9 cellular contexts compared by ENCODE assay signal in genomic region chr20:50746138-50746940, GRCh38. TPM values are rescaled to one million over a fixed set of nuclear protein-coding genes. Genes with fewer than 3 reads are reported as not detected.
DNase-seq lines count a peak whose midpoint lies in the region; ATAC-seq and TF ChIP-seq lines count a peak whose summit lies in the region.
"Had no signal": no experiment of that assay in that cellular context is flagged by ENCODE, and none has a peak within 500 bp of the region (broad histone marks: within the 10 kb centered on the region; RNA-seq: fewer than 3 reads in every experiment).

No MANE protein-coding gene starts in this region.

- no peaks in the 10 kb centered on the region for H3K36me3 Mint-ChIP-seq in activated T-cell treated with anti-CD3 and anti-CD28 coated beads, Interleukin-2, amount 50 U/mL, for 72 hours (ENCODE audit: insufficient read depth in 2 of 2)

- H3K4me3 ChIP-seq in heart left ventricle (no peak overlapping the region), right lobe of liver (no peak overlapping the region), vagina (no peak overlapping the region)

- H3K27me3 Mint-ChIP-seq in activated T-cell treated with anti-CD3 and anti-CD28 coated beads, Interleukin-2, amount 50 U/mL, for 72 hours (ENCODE audit: low read depth), result no peaks in the 10 kb centered on the region

- no peaks in the 10 kb centered on the region for H3K9me3 Mint-ChIP-seq in activated T-cell treated with anti-CD3 and anti-CD28 coated beads, Interleukin-2, amount 50 U/mL, for 72 hours

- 51 to 62% (median 56%) methylated on average over 3 of the region's 3 CpGs for WGBS in heart left ventricle, 4 donors
- 33% methylated on average over 3 of the region's 3 CpGs for WGBS in right lobe of liver (ENCODE audit: insufficient coverage, low coverage, low lambda C conversion rate, missing lambda C conversion rate)

- peaks cover 40% of the 10 kb centered on the region for H3K4me1 Mint-ChIP-seq in activated T-cell treated with anti-CD3 and anti-CD28 coated beads, Interleukin-2, amount 50 U/mL, for 72 hours (ENCODE audit: low read depth)

- H3K27ac Mint-ChIP-seq in activated T-cell treated with anti-CD3 and anti-CD28 coated beads, Interleukin-2, amount 50 U/mL, for 72 hours, result peak overlapping the region; percentile 69

- H3K9me3 ChIP-seq in heart left ventricle (no peaks in the 10 kb centered on the region), right lobe of liver (no peaks in the 10 kb centered on the region), vagina (no peaks in the 10 kb centered on the region)

- no peaks in the 10 kb centered on the region for H3K27me3 ChIP-seq in heart left ventricle
- H3K27me3 ChIP-seq in right lobe of liver, result no peaks in the 10 kb centered on the region
- no peaks in the 10 kb centered on the region for H3K27me3 ChIP-seq in vagina

- peak overlapping the region in 8 of 12 donors; percentile 1 to 88 (median 38) for H3K27ac ChIP-seq in heart left ventricle
- H3K27ac ChIP-seq in right lobe of liver, result peak overlapping the region; percentile 11 to 88 (median 70)
- peak overlapping the region; percentile 65 for H3K27ac ChIP-seq in vagina

- intact Hi-C loops in heart left ventricle (cut with DNase I), result loop anchor here in 8 of 10 donors (5.0 to 10.0 kb wide), 8 partner anchors 82 to 562 kb away; no protein-coding TSS in a partner anchor
- intact Hi-C loops in Right ventricle myocardium inferior (cut with DNase I), result loop anchor here (5.0 to 10.0 kb wide), 3 partner anchors 119 to 562 kb away; no protein-coding TSS in a partner anchor
- intact Hi-C loops in right lobe of liver (cut with DNase I), result loop anchor here in 1 of 2 donors (10.0 kb wide), 1 partner anchor 82 kb away; no protein-coding TSS in a partner anchor
- intact Hi-C loops in vagina (cut with DNase I), result loop anchor here (10.0 kb wide), 1 partner anchor 562 kb away; no protein-coding TSS in a partner anchor

- DNase-seq in heart left ventricle (no peak), Right ventricle myocardium inferior (ENCODE audit: missing footprints) (no peak), right lobe of liver (peak in 1 of 3 donors; percentile 61), vagina (ENCODE audit: extremely low spot score in 2 of 2) (peak in 1 of 2 donors; percentile 18), NCI-H2081 (lab: John Stamatoyannopoulos, UW) (no peak)
- DNase-seq in activated T-cell treated with anti-CD3 and anti-CD28 coated beads, Interleukin-2, amount 50 U/mL, for 72 hours, result peak; percentile 19 to 35
- DNase-seq in stimulated activated CD4-positive, alpha-beta T cell treated with anti-CD3 and anti-CD28 coated beads, Interleukin-4, amount 100 ng/mL, for 24 hours, result no peak
- DNase-seq: NCI-H1930 had no signal

- H3K4me1 ChIP-seq in heart left ventricle, result peaks cover 0 to 47% (median 19%) of the 10 kb centered on the region in 12 donors
- H3K4me1 ChIP-seq in right lobe of liver, result peaks cover 0 to 59% (median 21%) of the 10 kb centered on the region in 4 donors
- H3K4me1 ChIP-seq in vagina, result peaks cover 23% of the 10 kb centered on the region

- no peak for ATAC-seq in heart left ventricle
- no peak for ATAC-seq in Right ventricle myocardium inferior
- ATAC-seq in activated T-cell treated with anti-CD3 and anti-CD28 coated beads, Interleukin-2, amount 50 U/mL, for 72 hours (replicated peaks in 1 of 2), result peak; percentile 95 to 97
- peak; percentile 56 to 66 (median 63) for ATAC-seq in right lobe of liver
- ATAC-seq in HG03520 (IDR thresholded peaks at IDR 0.05; ENCODE audit: unreplicated experiment), result no peak

- TF ChIP-seq POLR2A in heart left ventricle (IDR thresholded peaks at IDR 0.05) (no peak), right lobe of liver (IDR thresholded peaks at IDR 0.05) (no peak), vagina (IDR thresholded peaks at IDR 0.05) (no peak)

- peaks cover 0 to 8% (median 0%) of the 10 kb centered on the region in 9 donors for H3K36me3 ChIP-seq in heart left ventricle
- H3K36me3 ChIP-seq in right lobe of liver, result peaks cover 0 to 7% (median 0%) of the 10 kb centered on the region in 4 donors
- no peaks in the 10 kb centered on the region for H3K36me3 ChIP-seq in vagina

- H3K4me3 Mint-ChIP-seq in activated T-cell treated with anti-CD3 and anti-CD28 coated beads, Interleukin-2, amount 50 U/mL, for 72 hours, result peak overlapping the region; percentile 9 to 78

- TF ChIP-seq CTCF in heart left ventricle (IDR thresholded peaks at IDR 0.05), result no peak
- TF ChIP-seq CTCF in right lobe of liver (IDR thresholded peaks at IDR 0.05), result no peak
- TF ChIP-seq CTCF in vagina (IDR thresholded peaks at IDR 0.05), result no peak

RNA-seq across cellular contexts. Expression of gene PARD6B, which starts 15.0 kb away (rescaled TPM):
- total RNA-seq in heart left ventricle, result 10 to 100 TPM in 1 of 9 donors, 1 to 10 TPM in 8; 2.7 to 12.2 (median 5.1) TPM
- polyA plus RNA-seq in heart left ventricle, result 1 to 10 TPM; 1.3 to 2.4 TPM
- total RNA-seq in Right ventricle myocardium inferior, result 5.6 TPM
- 1 to 10 TPM; 4.3 to 5.0 TPM for total RNA-seq in activated T-cell treated with anti-CD3 and anti-CD28 coated beads, Interleukin-2, amount 50 U/mL, for 72 hours
- 10 to 100 TPM in 2 of 6 experiments, 1 to 10 TPM in 4; 6.6 to 11.1 (median 8.5) TPM for total RNA-seq in right lobe of liver
- total RNA-seq in vagina, result 4.7 TPM

RNA-seq across cellular contexts. Expression of gene BCAS4, which starts 48.5 kb away (rescaled TPM):
- 1 to 10 TPM; 1.7 to 5.1 (median 2.1) TPM for total RNA-seq in heart left ventricle
- 1 to 10 TPM in 1 of 2 donors, under 1 TPM in 1; 0.78 to 1.8 TPM for polyA plus RNA-seq in heart left ventricle
- total RNA-seq in Right ventricle myocardium inferior, result 1.8 TPM
- 10 to 100 TPM; 13.6 to 26.7 TPM for total RNA-seq in activated T-cell treated with anti-CD3 and anti-CD28 coated beads, Interleukin-2, amount 50 U/mL, for 72 hours
- total RNA-seq in right lobe of liver, result 1 to 10 TPM in 1 of 6 experiments, under 1 TPM in 5; 0.31 to 1.4 (median 0.60) TPM
- 1.7 TPM for total RNA-seq in vagina

RNA-seq across cellular contexts. Expression of gene RIPOR3, which starts 55.0 kb away (rescaled TPM):
- 10 to 100 TPM in 2 of 9 donors, 1 to 10 TPM in 7; 2.4 to 10.4 (median 4.9) TPM for total RNA-seq in heart left ventricle
- 10 to 100 TPM in 1 of 2 donors, 1 to 10 TPM in 1; 3.0 to 20.7 TPM for polyA plus RNA-seq in heart left ventricle
- 8.3 TPM for total RNA-seq in Right ventricle myocardium inferior
- under 1 TPM; 0.14 to 0.23 TPM for total RNA-seq in activated T-cell treated with anti-CD3 and anti-CD28 coated beads, Interleukin-2, amount 50 U/mL, for 72 hours
- 10 to 100 TPM in 2 of 6 experiments, 1 to 10 TPM in 4; 4.8 to 13.8 (median 8.9) TPM for total RNA-seq in right lobe of liver
- 38.1 TPM for total RNA-seq in vagina

Comparison
In these comparisons a context has a peak if more than half of its experiments do, and no peak if none do; other contexts are left out.
1. ATAC-seq: peak in activated T-cell treated with anti-CD3 and anti-CD28 coated beads, Interleukin-2, amount 50 U/mL, for 72 hours (2 of 2) and right lobe of liver (4 of 4); none in heart left ventricle (0 of 4), Right ventricle myocardium inferior (single experiment) and HG03520 (single experiment).
2. DNase-seq: peak in activated T-cell treated with anti-CD3 and anti-CD28 coated beads, Interleukin-2, amount 50 U/mL, for 72 hours (2 of 2); none in heart left ventricle (0 of 5), Right ventricle myocardium inferior (single experiment), NCI-H2081 (0 of 2) and stimulated activated CD4-positive, alpha-beta T cell treated with anti-CD3 and anti-CD28 coated beads, Interleukin-4, amount 100 ng/mL, for 24 hours (single experiment).
3. Peak in every context shown above with its lines, with median percentiles within 50 percentile points of each other: H3K27ac ChIP-seq.